ENCODE assay signal across 1 cellular context in genomic region chr11:1264444-1264843, GRCh38.
TF ChIP-seq lines count a peak whose summit lies in the region.

No MANE protein-coding gene starts in this region.

TF ChIP-seq in HepG2, 621 proteins besides CTCF, POLR2A, EP300 and RAD21 (continued from another document):
- peak; percentile 29; the same call in 1 of the 2 replicates for TF ChIP-seq ETV5 (CRISPR knock-in tag; IDR thresholded peaks at IDR 0.05; ENCODE audit: borderline replicate concordance)
- TF ChIP-seq CEBPG (CRISPR knock-in tag; IDR thresholded peaks at IDR 0.05), result 0 out of 2 replicates have a peak, but pooled peaks have one; percentile 7
- TF ChIP-seq HOMEZ (CRISPR knock-in tag; IDR thresholded peaks at IDR 0.05; ENCODE audit: low read depth), result 0 out of 2 replicates have a peak, but pooled peaks have one; percentile 43
- TF ChIP-seq ZMYM4 (CRISPR knock-in tag; IDR thresholded peaks at IDR 0.05), result peak; percentile 71
- TF ChIP-seq ZNF552 (CRISPR knock-in tag; IDR thresholded peaks at IDR 0.05; ENCODE audit: borderline replicate concordance), result 0 out of 2 replicates have a peak, but pooled peaks have one; percentile 29
- 0 out of 2 replicates have a peak, but pooled peaks have one; percentile 44 for TF ChIP-seq PATZ1 (CRISPR knock-in tag; IDR thresholded peaks at IDR 0.05)
- peak; percentile 40; the same call in 1 of the 2 replicates for TF ChIP-seq HOXA3 (CRISPR knock-in tag; IDR thresholded peaks at IDR 0.05)
- peak; percentile 25; the same call in 1 of the 2 replicates for TF ChIP-seq GATAD1 (CRISPR knock-in tag; IDR thresholded peaks at IDR 0.05)
- TF ChIP-seq RXRB (CRISPR knock-in tag; IDR thresholded peaks at IDR 0.05; ENCODE audit: borderline replicate concordance), result 0 out of 2 replicates have a peak, but pooled peaks have one; percentile 24
- TF ChIP-seq YEATS2 (CRISPR knock-in tag; IDR thresholded peaks at IDR 0.05; ENCODE audit: borderline replicate concordance), result peak; percentile 63; the same call in 1 of the 2 replicates
- peak; percentile 36 for TF ChIP-seq SAP130 (CRISPR knock-in tag; IDR thresholded peaks at IDR 0.05; ENCODE audit: low read depth)
- TF ChIP-seq CBX5 (CRISPR knock-in tag; IDR thresholded peaks at IDR 0.05; ENCODE audit: borderline replicate concordance), result 0 out of 2 replicates have a peak, but pooled peaks have one; percentile 26
- TF ChIP-seq STAG1 (CRISPR knock-in tag; IDR thresholded peaks at IDR 0.05), result peak; percentile 67
- peak; percentile 38; the same call in 1 of the 2 replicates for TF ChIP-seq ZFX (CRISPR knock-in tag; IDR thresholded peaks at IDR 0.05; ENCODE audit: low read depth)
- TF ChIP-seq THAP11 (CRISPR knock-in tag; IDR thresholded peaks at IDR 0.05), result peak; percentile 50
